ENCODE assay signal across 19 cellular contexts in genomic region chr14:102407258-102407657, GRCh38.
"Had no signal": no experiment of that assay in that cellular context is flagged by ENCODE, and none has a peak within 500 bp of the region (broad histone marks: within the 10 kb centered on the region; RNA-seq: fewer than 3 reads in every experiment).

No MANE protein-coding gene starts in this region.

- H3K36me3 ChIP-seq: thyroid gland had no signal

- H3K27me3 Mint-ChIP-seq: natural killer cell treated with Interleukin-12 subunit alpha and Interleukin-12 subunit beta and Interleukin-15 and Interleukin-18, amount 100 ng/mL, for 72 hours; T-cell had no signal

- H3K27me3 ChIP-seq: hepatocyte, stomach, thyroid gland had no signal

- ATAC-seq: natural killer cell treated with Interleukin-12 subunit alpha and Interleukin-12 subunit beta and Interleukin-15 and Interleukin-18, amount 100 ng/mL, for 72 hours; sciatic nerve; T-cell had no signal

- H3K4me1 ChIP-seq: thyroid gland had no signal

- H3K4me3 Mint-ChIP-seq: activated naive CD4-positive, alpha-beta T cell treated with anti-CD3 and anti-CD28 coated beads for 36 hours; natural killer cell treated with Interleukin-12 subunit alpha and Interleukin-12 subunit beta and Interleukin-15 and Interleukin-18, amount 100 ng/mL, for 72 hours; T-cell had no signal

- H3K4me3 ChIP-seq: hepatocyte, stomach, thyroid gland had no signal

- H3K27ac Mint-ChIP-seq: activated naive CD4-positive, alpha-beta T cell treated with anti-CD3 and anti-CD28 coated beads for 36 hours; activated T-helper 2 cell treated with anti-CD3 and anti-CD28 coated beads, Interferon-gamma antibody, Interleukin-2, Interleukin-4, amounts not matched to agents 10 μg/mL and 5 μg/mL and 100 μg/mL, durations not matched to agents 14 hours and 24 hours and 36 hours; natural killer cell treated with Interleukin-12 subunit alpha and Interleukin-12 subunit beta and Interleukin-15 and Interleukin-18, amount 100 ng/mL, for 72 hours; T-cell had no signal

- H3K9ac ChIP-seq: SK-N-SH had no signal

- DNase-seq: activated CD4-positive, alpha-beta T cell treated with anti-CD3 and anti-CD28 coated beads, Interleukin-2, amount 50 U/mL, for 48 hours; activated CD4-positive, CD25-positive, alpha-beta regulatory T cell treated with anti-CD3 and anti-CD28 coated beads, Interleukin-2, amount 50 U/mL, for 72 hours; activated naive CD4-positive, alpha-beta T cell treated with anti-CD3 and anti-CD28 coated beads for 36 hours; activated T-cell treated with anti-CD3 and anti-CD28 coated beads, Interleukin-2, amount 50 U/mL, for 1 hour; central memory CD4-positive, alpha-beta T cell; cortex of kidney; effector CD8-positive, alpha-beta T cell; mesendoderm; posterior cingulate gyrus; SK-N-SH; stimulated activated CD4-positive, alpha-beta T cell treated with anti-CD3 and anti-CD28 coated beads, Interleukin-1b, Interleukin-23, amount 100 ng/mL, for 48 hours; stomach; T-cell; T1000; thyroid gland had no signal

- H3K27ac ChIP-seq: hepatocyte, thyroid gland had no signal

- H3K9me3 ChIP-seq: thyroid gland had no signal
